Comparison of ENCODE assay signal across 23 cellular contexts in genomic region chr2:104430892-104431291, GRCh38.
"Had no signal": no experiment of that assay in that cellular context is flagged by ENCODE, and none has a peak within 500 bp of the region (broad histone marks: within the 10 kb centered on the region; RNA-seq: fewer than 3 reads in every experiment).

No MANE protein-coding gene starts in this region.

- H3K36me3 ChIP-seq: adrenal gland, left lung, sigmoid colon, thyroid gland had no signal

- H3K4me3 ChIP-seq: adrenal gland, left lung, sigmoid colon, smooth muscle cell, thyroid gland had no signal

- H3K27me3 ChIP-seq: adrenal gland, thyroid gland had no signal

- H3K9me3 Mint-ChIP-seq: activated naive CD4-positive, alpha-beta T cell treated with anti-CD3 and anti-CD28 coated beads, Interleukin-2, amount 50 U/mL, for 72 hours; activated T-cell treated with anti-CD3 and anti-CD28 coated beads, Interleukin-2, amount 50 U/mL, for 24 hours; natural killer cell treated with Interleukin-12 subunit alpha and Interleukin-12 subunit beta and Interleukin-15 and Interleukin-18, amount 100 ng/mL, for 72 hours; WTC11 had no signal

- H3K27ac ChIP-seq: adrenal gland, left lung, sigmoid colon, thyroid gland had no signal

- H3K27ac Mint-ChIP-seq: activated CD4-positive, alpha-beta T cell treated with anti-CD3 and anti-CD28 coated beads for 36 hours; activated naive CD4-positive, alpha-beta T cell treated with anti-CD3 and anti-CD28 coated beads, Interleukin-2, amount 50 U/mL, for 72 hours; activated T-cell treated with anti-CD3 and anti-CD28 coated beads, Interleukin-2, amount 50 U/mL, for 24 hours; activated T-helper 17 cell treated with anti-CD3 and anti-CD28 coated beads, Interleukin-2, amount 50 U/mL, for 72 hours; natural killer cell treated with Interleukin-12 subunit alpha and Interleukin-12 subunit beta and Interleukin-15 and Interleukin-18, amount 100 ng/mL, for 72 hours; WTC11 had no signal

- ATAC-seq: activated CD4-positive, alpha-beta T cell treated with anti-CD3 and anti-CD28 coated beads for 36 hours; activated naive CD4-positive, alpha-beta T cell treated with anti-CD3 and anti-CD28 coated beads, Interleukin-2, amount 50 U/mL, for 72 hours; activated T-helper 17 cell treated with anti-CD3 and anti-CD28 coated beads, Interleukin-2, amount 50 U/mL, for 72 hours; left lung; natural killer cell treated with Interleukin-12 subunit alpha and Interleukin-12 subunit beta and Interleukin-15 and Interleukin-18, amount 100 ng/mL, for 72 hours; WTC11 had no signal

- H3K36me3 Mint-ChIP-seq: WTC11 had no signal

- DNase-seq: activated CD4-positive, alpha-beta T cell treated with anti-CD3 and anti-CD28 coated beads for 36 hours; activated CD4-positive, alpha-beta T cell treated with anti-CD3 and anti-CD28 coated beads, Interleukin-2, amount 50 U/mL, for 4 hours; activated CD8-positive, alpha-beta memory T cell treated with anti-CD3 and anti-CD28 coated beads for 24 hours; activated CD8-positive, alpha-beta memory T cell treated with anti-CD3 and anti-CD28 coated beads, Interleukin-2, amount 50 U/mL, for 4 hours; activated T-cell treated with anti-CD3 and anti-CD28 coated beads, Interleukin-2, amount 50 U/mL, for 24 hours; adrenal gland; effector CD4-positive, alpha-beta T cell; erythroblast; foreskin fibroblast; kidney; left lung; mammary epithelial cell; sigmoid colon; stimulated activated CD4-positive, alpha-beta T cell treated with anti-CD3 and anti-CD28 coated beads, Interleukin-15, amount 100 ng/mL, for 24 hours; stimulated activated CD8-positive, alpha-beta memory T cell treated with anti-CD3 and anti-CD28 coated beads, Interleukin-4, amount 100 ng/mL, for 48 hours; stimulated activated naive CD4-positive, alpha-beta T cell; T-helper 1 cell; thyroid gland had no signal

- H3K4me3 Mint-ChIP-seq: activated CD4-positive, alpha-beta T cell treated with anti-CD3 and anti-CD28 coated beads for 36 hours; activated T-cell treated with anti-CD3 and anti-CD28 coated beads, Interleukin-2, amount 50 U/mL, for 24 hours; activated T-helper 17 cell treated with anti-CD3 and anti-CD28 coated beads, Interleukin-2, amount 50 U/mL, for 72 hours; natural killer cell treated with Interleukin-12 subunit alpha and Interleukin-12 subunit beta and Interleukin-15 and Interleukin-18, amount 100 ng/mL, for 72 hours; WTC11 had no signal

- H3K9me3 ChIP-seq: adrenal gland, left lung, sigmoid colon, thyroid gland had no signal

- H3K4me1 ChIP-seq: adrenal gland, thyroid gland had no signal
